Comparison of ENCODE assay signal across 15 cellular contexts in the genomic region with DNA sequence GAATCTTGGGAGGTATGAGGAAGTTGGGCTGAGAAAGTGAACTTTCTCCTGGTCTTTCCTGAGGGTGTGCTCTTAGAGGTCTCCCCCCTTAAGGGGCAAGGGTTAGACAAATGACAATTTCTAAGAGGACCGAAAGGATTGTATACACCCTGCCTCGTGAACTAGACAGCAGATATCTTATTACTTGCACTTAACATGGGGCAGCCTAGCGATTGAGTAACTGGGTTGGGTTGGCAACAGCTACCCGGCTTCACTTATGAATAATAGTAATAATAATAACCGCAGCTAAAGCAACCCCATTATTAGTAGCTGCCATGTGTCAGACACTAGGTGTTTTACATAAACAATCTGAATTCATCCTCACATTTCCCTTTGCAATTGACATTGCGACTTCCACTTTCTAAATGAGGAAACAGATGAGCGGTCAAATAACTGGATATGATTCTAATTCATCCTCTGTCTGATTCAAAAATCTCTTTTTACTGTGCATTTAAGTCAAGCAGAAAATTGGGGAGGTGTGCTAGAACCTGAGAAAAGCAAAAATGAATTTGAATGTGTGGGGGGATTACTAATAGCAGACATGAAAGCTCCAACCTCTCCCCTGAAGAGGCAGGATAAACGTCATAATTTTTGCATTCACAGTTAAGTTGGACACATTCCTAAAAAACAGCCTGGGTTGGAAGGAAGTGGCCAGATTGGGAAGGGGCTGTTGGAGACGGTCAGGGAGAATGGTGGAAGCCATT. TPM values are rescaled to one million over a fixed set of nuclear protein-coding genes. Genes with fewer than 3 reads are reported as not detected.
A peak's percentile ranks its signal among the peaks of the same experiment; 100 is the strongest.
DNase-seq lines count a peak whose midpoint lies in the region; ATAC-seq and TF ChIP-seq lines count a peak whose summit lies in the region.
"Had no signal": no experiment of that assay in that cellular context is flagged by ENCODE, and none has a peak within 500 bp of the region (broad histone marks: within the 10 kb centered on the region; RNA-seq: fewer than 3 reads in every experiment).

No MANE protein-coding gene starts in this region.

- peaks cover 96% of the 10 kb centered on the region for H3K79me2 ChIP-seq in GM23248 (ENCODE audit: insufficient read depth)

- in situ Hi-C loops in GM23248 (cut with MboI), result loop anchor here (5.0 kb wide), 1 partner anchor 112 kb away; no protein-coding TSS in a partner anchor

- H3K27ac ChIP-seq in GM23248, result peak overlapping the region; percentile 100

- peaks cover 97% of the 10 kb centered on the region for H3F3A ChIP-seq in GM23248 (ENCODE audit: insufficient read depth)

- H3K9me2 ChIP-seq in GM23248 (ENCODE audit: insufficient read depth), result no peaks in the 10 kb centered on the region

- peak overlapping the region; percentile 46 for H3K4me3 ChIP-seq in GM23248
- H3K4me3 ChIP-seq in adipocyte (ENCODE audit: low read length), result peak overlapping the region; percentile 52
- no peak overlapping the region for H3K4me3 ChIP-seq in fibroblast of pulmonary artery (replicated peaks; ENCODE audit: low read depth, low read length)
- H3K4me3 ChIP-seq: MG63 had no signal

- H3K9ac ChIP-seq in GM23248 (peak overlapping the region; percentile 99), adipocyte (ENCODE audit: low read length) (peak overlapping the region; percentile 96)

- TF ChIP-seq CTCF in fibroblast of pulmonary artery (IDR thresholded peaks at IDR 0.05; ENCODE audit: low read length, missing control alignments), result no peak

- H3K4me2 ChIP-seq in GM23248 (ENCODE audit: unreplicated experiment), result peak overlapping the region; percentile 83

- ATAC-seq in sciatic nerve (peak; percentile 16), HG02623 (IDR thresholded peaks at IDR 0.05; ENCODE audit: unreplicated experiment) (no peak)
- ATAC-seq: effector memory CD8-positive, alpha-beta T cell had no signal

- H3K36me3 ChIP-seq in GM23248 (ENCODE audit: low read depth), result peaks cover 65% of the 10 kb centered on the region
- peaks cover 63% of the 10 kb centered on the region for H3K36me3 ChIP-seq in adipocyte (ENCODE audit: control insufficient read depth, insufficient read depth, low read length, severe bottlenecking)

- DNase-seq in GM23248 (peak; percentile 65), adipocyte (ENCODE audit: low read depth) (no peak), fibroblast of pulmonary artery (ENCODE audit: low read depth) (peak; percentile 53), sciatic nerve (ENCODE audit: low spot score) (no peak), RPMI8226 (no peak), mesenteric fat pad (ENCODE audit: low spot score) (no peak), germinal center (ENCODE audit: low spot score) (no peak)
- DNase-seq: activated CD8-positive, alpha-beta T cell treated with anti-CD3 and anti-CD28 coated beads, Interleukin-2, amount 10 ng/mL, durations not matched to agents 7 days and 5 days; activated gamma-delta T cell; DMS79; effector memory CD8-positive, alpha-beta T cell; MG63; NCI-H1930; SHP77 had no signal

- H3K4me1 ChIP-seq in GM23248 (ENCODE audit: insufficient read depth), result peaks cover 78% of the 10 kb centered on the region
- peaks cover 96% of the 10 kb centered on the region for H3K4me1 ChIP-seq in adipocyte (ENCODE audit: control insufficient read depth, insufficient read depth, low read length)

- H3K27me3 ChIP-seq in GM23248 (replicated peaks; ENCODE audit: insufficient read depth) (no peaks in the 10 kb centered on the region), adipocyte (replicated peaks; ENCODE audit: control insufficient read depth, insufficient read depth, low read length) (no peaks in the 10 kb centered on the region)
- H3K27me3 ChIP-seq: MG63 had no signal

- intact Hi-C loops in sciatic nerve (cut with DNase I), result loop anchor here (5.0 kb wide), 2 partner anchors 112 to 292 kb away; no protein-coding TSS in a partner anchor

- WGBS in GM23248 (ENCODE audit: low coverage in 1 of 2, low lambda C conversion rate in 2 of 2, missing lambda C conversion rate in 2 of 2), 2 experiments, result 24 to 29% methylated on average over 9 of the region's 9 CpGs

- H3K9me3 ChIP-seq in GM23248 (ENCODE audit: low read depth), result no peaks in the 10 kb centered on the region
- H3K9me3 ChIP-seq in adipocyte (ENCODE audit: control insufficient read depth, low read length), result no peaks in the 10 kb centered on the region
- H3K9me3 ChIP-seq: MG63 had no signal

- H4K20me1 ChIP-seq in GM23248 (ENCODE audit: insufficient read depth), result peaks cover 13% of the 10 kb centered on the region; the same call in 1 of the 2 replicates

- no peak overlapping the region for H2AFZ ChIP-seq in GM23248

RNA-seq across cellular contexts. Expression of a gene that starts 12.9 kb away (rescaled TPM):
- total RNA-seq in GM23248 (2014; rRNA removed; shearing (Covaris generic)), result 631 and 744 TPM in 2 replicates
- 496 and 518 TPM in 2 replicates for polyA plus RNA-seq in GM23248 (2016; fragmentation: Nextera tagmentation; extraction: Ambion mirVana)
- total RNA-seq in sciatic nerve, result 413 TPM
- 1,519 TPM for total RNA-seq in mesenteric fat pad

Comparison
In these comparisons a context has a peak if more than half of its experiments do, and no peak if none do; other contexts are left out.
1. DNase-seq: peak in GM23248 (single experiment) and fibroblast of pulmonary artery (single experiment); none in adipocyte (single experiment), sciatic nerve (single experiment), RPMI8226 (single experiment), mesenteric fat pad (single experiment) and germinal center (single experiment).